32 cellular contexts compared by ENCODE assay signal in the genomic region with DNA sequence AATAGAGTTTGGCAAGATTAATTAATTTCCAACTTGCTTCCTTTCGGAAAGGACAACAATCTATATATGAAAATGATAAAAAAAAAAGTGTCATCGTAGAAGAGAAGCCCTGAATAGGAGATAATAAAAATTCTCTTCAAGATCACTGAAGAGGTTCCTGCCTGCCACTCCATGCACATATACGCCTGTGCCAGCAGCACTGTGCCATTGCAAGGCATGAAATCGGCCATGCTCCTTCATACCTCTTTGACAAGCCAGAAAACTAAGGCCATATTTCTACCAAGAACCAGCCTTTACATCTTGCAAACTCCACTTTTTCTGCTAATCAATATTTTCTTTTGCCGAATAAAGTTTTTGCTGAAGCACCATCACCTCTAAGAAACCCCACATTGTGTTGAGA.
DNase-seq lines count a peak whose midpoint lies in the region; ATAC-seq, FAIRE-seq and TF ChIP-seq lines count a peak whose summit lies in the region.
"Had no signal": no experiment of that assay in that cellular context is flagged by ENCODE, and none has a peak within 500 bp of the region (broad histone marks: within the 10 kb centered on the region; RNA-seq: fewer than 3 reads in every experiment).

No MANE protein-coding gene starts in this region.

- no peaks in the 10 kb centered on the region for H3K36me3 ChIP-seq in PC-3 (ENCODE audit: low read depth, low read length)
- no peaks in the 10 kb centered on the region for H3K36me3 ChIP-seq in HepG2 (replicated peaks in 1 of 2; ENCODE audit: control insufficient read depth in 1 of 2, insufficient read depth in 2 of 2, low read length in 2 of 2)
- no peaks in the 10 kb centered on the region for H3K36me3 ChIP-seq in brain microvascular endothelial cell (replicated peaks)
- H3K36me3 ChIP-seq: gastroesophageal sphincter had no signal

- no peaks in the 10 kb centered on the region for H3F3A ChIP-seq in PC-3 (ENCODE audit: low read length, unreplicated experiment)

- H3K9me3 ChIP-seq in A549: no peaks in the 10 kb centered on the region
- H3K9me3 ChIP-seq in PC-3 (ENCODE audit: low read length): no peaks in the 10 kb centered on the region
- H3K9me3 ChIP-seq in HepG2 (ENCODE audit: low read length): no peaks in the 10 kb centered on the region
- H3K9me3 ChIP-seq: gastroesophageal sphincter, mucosa of descending colon, testis had no signal

- DNase-seq in A549 (ENCODE audit: low read depth in 1 of 2, low spot score in 1 of 2): no peak
- DNase-seq in PC-3: no peak
- no peak for DNase-seq in HepG2 (ENCODE audit: low spot score)
- DNase-seq in NCI-H510A treated with DMSO at 0.1 percent for 48 hours (lab: John Stamatoyannopoulos, UW): no peak
- no peak for DNase-seq in SW480 (ENCODE audit: low spot score)
- DNase-seq in brain microvascular endothelial cell: no peak
- DNase-seq: activated CD4-positive, alpha-beta memory T cell treated with anti-CD3 and anti-CD28 coated beads, Interleukin-2, amount 10 ng/mL, durations not matched to agents 7 days and 5 days; activated naive CD4-positive, alpha-beta T cell treated with anti-CD3 and anti-CD28 coated beads, Interleukin-2, amount 50 U/mL, for 16 hours; AML-193; CD4-positive, CD25-positive, alpha-beta regulatory T cell; cerebellar nuclear complex; DMS 273 treated with DMSO at 0.1 percent for 48 hours; HFFc6; Kasumi-1; mucosa of descending colon; natural killer cell; NCI-H1417 treated with DMSO at 0.1 percent for 48 hours; NCI-H2081; NCI-H345; NCI-H748 treated with DMSO at 0.1 percent for 48 hours; occipital lobe; SHP77; testis had no signal

- H3K4me1 ChIP-seq in A549: peaks cover 11% of the 10 kb centered on the region
- H3K4me1 ChIP-seq in PC-3 (ENCODE audit: insufficient read depth, low read length): peaks cover 4% of the 10 kb centered on the region; the same call in 1 of the 2 replicates
- H3K4me1 ChIP-seq in HepG2 (ENCODE audit: insufficient read depth, low read length): peaks cover 23% of the 10 kb centered on the region
- H3K4me1 ChIP-seq: gastroesophageal sphincter, testis had no signal

- TF ChIP-seq POLR2A in A549 (IDR thresholded peaks at IDR 0.05; ENCODE audit: low read length) (no peak), HepG2 (IDR thresholded peaks at IDR 0.05; ENCODE audit: insufficient read depth in 1 of 2, low read depth in 2 of 2, low read length in 2 of 2) (no peak)

- H3K9me2 ChIP-seq in PC-3 (replicated peaks; ENCODE audit: low read length): no peaks in the 10 kb centered on the region

- no peak for TF ChIP-seq EP300 in A549 (IDR thresholded peaks at IDR 0.05)
- TF ChIP-seq EP300 in HepG2 (IDR thresholded peaks at IDR 0.05; ENCODE audit: low read depth in 2 of 2, low read length in 2 of 2): no peak
- no peak for TF ChIP-seq EP300 in HepG2 (CRISPR knock-in tag; IDR thresholded peaks at IDR 0.05; ENCODE audit: borderline replicate concordance)

- CTCF ChIA-PET in A549 (lab: Yijun Ruan, JAX) (no interaction called here), PC-3 (lab: Charles Lee) (no interaction called here), HepG2 (lab: Yijun Ruan, JAX; ENCODE audit: low intra/inter-chr PET ratio, low total read pairs) (no interaction called here)

- no peak for FAIRE-seq in A549 (lab: Jason Lieb, UNC)
- FAIRE-seq in HepG2 (lab: Jason Lieb, UNC): no peak
- FAIRE-seq: endothelial cell of umbilical vein, GM12891, small intestine had no signal

- H3K79me2 ChIP-seq in PC-3 (ENCODE audit: low read length): no peaks in the 10 kb centered on the region
- H3K79me2 ChIP-seq in HepG2 (ENCODE audit: insufficient read depth, low read length): no peaks in the 10 kb centered on the region

- no peak for TF ChIP-seq RAD21 in A549 (conservative IDR thresholded peaks at IDR 0.05 in 1 of 2, IDR thresholded peaks at IDR 0.05 in 1 of 2)
- no peak for TF ChIP-seq RAD21 in HepG2 (CRISPR knock-in tag; IDR thresholded peaks at IDR 0.05)

- H2AFZ ChIP-seq in PC-3 (ENCODE audit: low read length) (no peak overlapping the region), HepG2 (ENCODE audit: low read length) (no peak overlapping the region)
- H2AFZ ChIP-seq: GM23338 had no signal

- in situ Hi-C loops in HepG2 (cut with HindIII; ENCODE audit: extremely low pct_ligation_motif_present, low pct_unique_long_range_greater_than_20kb): no loop called here
- in situ Hi-C loops in brain microvascular endothelial cell (cut with HindIII; ENCODE audit: low pct_ligation_motif_present, low sequenced_read_pairs): no loop called here

- H3K4me2 ChIP-seq in A549 (peak overlapping the region; percentile 77), PC-3 (ENCODE audit: low read length) (peak overlapping the region; percentile 15; the same call in 1 of the 2 replicates), HepG2 (ENCODE audit: low read depth, low read length) (peak overlapping the region; percentile 70)
- H3K4me2 ChIP-seq: GM23338 had no signal

- BruUV-seq in PC-3 (replicated peaks; lab: Mats Ljungman, UMichigan) (no TSS peak), HepG2 (replicated peaks; lab: Mats Ljungman, UMichigan) (no TSS peak)

- H4K20me1 ChIP-seq in PC-3 (ENCODE audit: low read length) (no peaks in the 10 kb centered on the region), HepG2 (ENCODE audit: insufficient read depth, low read length) (no peaks in the 10 kb centered on the region)

- POLR2A ChIA-PET in A549 (lab: Yijun Ruan, JAX) (no interaction called here), PC-3 (lab: Charles Lee; ENCODE audit: unreplicated experiment) (no interaction called here), HepG2 (lab: Yijun Ruan, JAX) (no interaction called here)

- ATAC-seq in A549 (peak; percentile 69 to 76; a peak in 5 of 6 replicates), GM19324 (IDR thresholded peaks at IDR 0.05; ENCODE audit: low FRiP score, unreplicated experiment) (peak; percentile 23), PC-3 (no peak), HepG2 (peak; percentile 66), GM21529 (IDR thresholded peaks at IDR 0.05; ENCODE audit: unreplicated experiment) (no peak)
- ATAC-seq: activated T-helper 17 cell treated with anti-CD3 and anti-CD28 coated beads, Interleukin-2, amount 50 U/mL, for 72 hours; gastroesophageal sphincter; GM23338; natural killer cell; Panc1 had no signal

- no peak for TF ChIP-seq CTCF in A549 (IDR thresholded peaks at IDR 0.05)
- TF ChIP-seq CTCF in PC-3 (conservative IDR thresholded peaks at IDR 0.05; ENCODE audit: low read depth, low read length): no peak
- no peak for TF ChIP-seq CTCF in HepG2 (CRISPR knock-in tag; IDR thresholded peaks at IDR 0.05)
- TF ChIP-seq CTCF in brain microvascular endothelial cell (IDR thresholded peaks at IDR 0.05; ENCODE audit: low read depth, low read length, missing control alignments): no peak

- intact Hi-C loops in PC-3 (cut with micrococcal nuclease) (no loop called here), HepG2 (cut with micrococcal nuclease; ENCODE audit: unreplicated experiment) (loop anchor here (2.0 kb wide), 1 partner anchor 64 kb away; no protein-coding TSS in a partner anchor)

- H3K27ac ChIP-seq in A549 (peak overlapping the region; percentile 18 to 61; a peak in 2 of 6 replicates), PC-3 (ENCODE audit: low read length) (no peak overlapping the region), HepG2 (ENCODE audit: extremely low read length, insufficient read depth, low read length) (no peak overlapping the region), brain microvascular endothelial cell (no peak overlapping the region)
- H3K27ac ChIP-seq: gastroesophageal sphincter, testis had no signal

- 54% methylated on average over 5 of the region's 5 CpGs for WGBS in A549 (ENCODE audit: missing lambda C conversion rate)
- 63% methylated on average over 5 of the region's 5 CpGs for WGBS in HepG2 (ENCODE audit: low lambda C conversion rate)

- H3K27me3 ChIP-seq in PC-3 (ENCODE audit: low read length) (no peaks in the 10 kb centered on the region), HepG2 (ENCODE audit: control insufficient read depth in 1 of 2, insufficient read depth in 2 of 2, low read length in 2 of 2) (no peaks in the 10 kb centered on the region; a peak in 1 of 5 replicates), brain microvascular endothelial cell (replicated peaks) (no peaks in the 10 kb centered on the region)
- H3K27me3 ChIP-seq: gastroesophageal sphincter, testis had no signal

- no peak overlapping the region for H3K9ac ChIP-seq in PC-3 (ENCODE audit: low read length)
- no peak overlapping the region for H3K9ac ChIP-seq in HepG2 (ENCODE audit: insufficient read depth, low read depth, low read length)

- H3K4me3 ChIP-seq in A549 (no peak overlapping the region), PC-3 (ENCODE audit: low read length) (no peak overlapping the region), HepG2 (replicated peaks in 1 of 3; ENCODE audit: insufficient read depth in 1 of 3, low read depth in 2 of 3, low read length in 3 of 3) (peak overlapping the region in 2 of 3 experiments; percentile 28 to 33; a peak in 2 of 6 replicates), brain microvascular endothelial cell (ENCODE audit: low read depth, low read length) (no peak overlapping the region)
- H3K4me3 ChIP-seq: gastroesophageal sphincter, GM23338, mucosa of descending colon, testis had no signal

TF ChIP-seq in A549, 52 proteins besides CTCF, POLR2A, EP300 and RAD21:
- no peak for TF ChIP-seq TFCP2L1 (CRISPR knock-in tag; IDR thresholded peaks at IDR 0.05)
- TF ChIP-seq CBX8 (IDR thresholded peaks at IDR 0.05): no peak
- no peak for TF ChIP-seq SMC3 (IDR thresholded peaks at IDR 0.05)
- no peak for TF ChIP-seq CHD4 (IDR thresholded peaks at IDR 0.05; ENCODE audit: borderline replicate concordance)

Comparison
In these comparisons a context has a peak if more than half of its experiments do, and no peak if none do; other contexts are left out.
1. ATAC-seq: peak in A549 (2 of 2), GM19324 (single experiment) and HepG2 (single experiment); none in PC-3 (single experiment) and GM21529 (single experiment).
2. H3K27ac ChIP-seq: peak in A549 (2 of 2); none in PC-3 (single experiment), HepG2 (single experiment) and brain microvascular endothelial cell (single experiment).
3. H3K4me2 ChIP-seq: peak in every context shown above with its lines; median percentile 77 in A549; 70 in HepG2; 15 in PC-3.
4. H3K4me3 ChIP-seq: peak in HepG2 (2 of 3); none in A549 (single experiment), PC-3 (single experiment) and brain microvascular endothelial cell (single experiment).